Comparison of ENCODE assay signal across 19 cellular contexts in genomic region chr13:21872795-21873194, GRCh38.
DNase-seq lines count a peak whose midpoint lies in the region; ATAC-seq, FAIRE-seq and TF ChIP-seq lines count a peak whose summit lies in the region.
"Had no signal": no experiment of that assay in that cellular context is flagged by ENCODE, and none has a peak within 500 bp of the region (broad histone marks: within the 10 kb centered on the region; RNA-seq: fewer than 3 reads in every experiment).

No MANE protein-coding gene starts in this region.

- peak overlapping the region; percentile 31; the same call in 1 of the 2 replicates for H3K18ac ChIP-seq in IMR-90 (ENCODE audit: low read depth, low read length)

- H3K27ac ChIP-seq in IMR-90 (ENCODE audit: insufficient read depth, low read length) (peak overlapping the region; percentile 17; the same call in 1 of the 2 replicates), foreskin keratinocyte (no peak overlapping the region), testis (peak overlapping the region; percentile 29 to 73), adrenal gland (no peak overlapping the region)
- H3K27ac ChIP-seq: Peyer's patch had no signal

- POLR2A ChIA-PET in IMR-90 (lab: Charles Lee; ENCODE audit: unreplicated experiment): no interaction called here

- no peak overlapping the region for H2BK15ac ChIP-seq in IMR-90 (ENCODE audit: low read depth, low read length)

- H3K27me3 ChIP-seq in IMR-90 (ENCODE audit: control insufficient read depth, insufficient read depth, low read length) (no peaks in the 10 kb centered on the region), bronchial epithelial cell (ENCODE audit: control insufficient read depth, insufficient read depth, low read length) (no peaks in the 10 kb centered on the region), foreskin keratinocyte (no peaks in the 10 kb centered on the region), testis (no peaks in the 10 kb centered on the region), adrenal gland (no peaks in the 10 kb centered on the region)
- H3K27me3 ChIP-seq: Peyer's patch had no signal

- no TSS peak for BruUV-seq in IMR-90 (replicated peaks; lab: Mats Ljungman, UMichigan)

- no peak overlapping the region for H2AK9ac ChIP-seq in IMR-90 (replicated peaks; ENCODE audit: low read depth, low read length, poor library complexity)

- H3K4me1 ChIP-seq in IMR-90 (ENCODE audit: control insufficient read depth, insufficient read depth, low read length) (peaks cover 8% of the 10 kb centered on the region), foreskin keratinocyte (no peaks in the 10 kb centered on the region), testis (peaks cover 14% of the 10 kb centered on the region), adrenal gland (replicated peaks in 1 of 2) (no peaks in the 10 kb centered on the region)
- H3K4me1 ChIP-seq: Peyer's patch had no signal

- no peak overlapping the region for H2BK5ac ChIP-seq in IMR-90 (ENCODE audit: low read depth, low read length, poor library complexity, severe bottlenecking)

- no peak overlapping the region; the same call in 1 of the 2 replicates for H3K4ac ChIP-seq in IMR-90 (ENCODE audit: low read depth, low read length)

- no peak overlapping the region for H3K56ac ChIP-seq in IMR-90 (ENCODE audit: extremely low read depth, insufficient read depth, low read length)

- no peak for TF ChIP-seq CTCF in IMR-90 (conservative IDR thresholded peaks at IDR 0.05; ENCODE audit: low read depth, low read length)
- no peak for TF ChIP-seq CTCF in bronchial epithelial cell (IDR thresholded peaks at IDR 0.05; ENCODE audit: insufficient read depth, low read length, severe bottlenecking)
- TF ChIP-seq CTCF in foreskin keratinocyte (conservative IDR thresholded peaks at IDR 0.05): no peak
- no peak for TF ChIP-seq CTCF in testis (IDR thresholded peaks at IDR 0.05)
- no peak for TF ChIP-seq CTCF in adrenal gland (IDR thresholded peaks at IDR 0.05)

- intact Hi-C loops in IMR-90 (cut with micrococcal nuclease): no loop called here
- intact Hi-C loops in testis (cut with DNase I; ENCODE audit: low total_unique reads): no loop called here
- intact Hi-C loops in adrenal gland (cut with DNase I): no loop called here

- no peaks in the 10 kb centered on the region for H4K20me1 ChIP-seq in IMR-90 (ENCODE audit: insufficient read depth, low read length)

- FAIRE-seq in bronchial epithelial cell (lab: Jason Lieb, UNC): no peak
- FAIRE-seq: G401.6 had no signal

- H3K23ac ChIP-seq in IMR-90 (ENCODE audit: low read depth, low read length): no peak overlapping the region

- H3K9me3 ChIP-seq in IMR-90 (ENCODE audit: control insufficient read depth, insufficient read depth, low read length) (no peaks in the 10 kb centered on the region), testis (no peaks in the 10 kb centered on the region), adrenal gland (replicated peaks in 1 of 3) (no peaks in the 10 kb centered on the region)
- H3K9me3 ChIP-seq: Peyer's patch had no signal

- no CpG with 5 or more reads among the region's 5 CpGs for WGBS in IMR-90 (ENCODE audit: extremely low coverage in 2 of 2, insufficient read length in 1 of 2), 2 experiments
- WGBS in testis, 2 donors: 46 to 52% methylated on average over 5 of the region's 5 CpGs
- WGBS in adrenal gland, 4 donors: 66 to 79% (median 76%) methylated on average over 4 to 5 of the region's 5 CpGs

- CTCF ChIA-PET in IMR-90 (lab: Yijun Ruan, JAX): no interaction called here

- H3K4me3 ChIP-seq in IMR-90 (ENCODE audit: insufficient read depth, low read depth, low read length) (no peak overlapping the region), bronchial epithelial cell (ENCODE audit: low read depth, low read length) (no peak overlapping the region), testis (no peak overlapping the region), adrenal gland (no peak overlapping the region)
- H3K4me3 ChIP-seq: Peyer's patch had no signal

- in situ Hi-C loops in IMR-90 (cut with MboI; ENCODE audit: low sequenced_read_pairs): no loop called here

- peaks cover 3% of the 10 kb centered on the region; the same call in 1 of the 2 replicates for H3K9me1 ChIP-seq in IMR-90 (ENCODE audit: insufficient read depth, low read length)

- H2AK5ac ChIP-seq in IMR-90 (ENCODE audit: low read depth, low read length): no peak overlapping the region

- no peak overlapping the region for H2BK20ac ChIP-seq in IMR-90 (ENCODE audit: low read depth, low read length)

- no peak overlapping the region for H2AFZ ChIP-seq in IMR-90 (replicated peaks; ENCODE audit: low read length, poor library complexity)

- no peak overlapping the region for H4K91ac ChIP-seq in IMR-90 (ENCODE audit: insufficient read depth, low read depth, low read length)

- no peaks in the 10 kb centered on the region for H3K79me1 ChIP-seq in IMR-90 (ENCODE audit: low read depth in 1 of 2, low read length in 2 of 2)

- no peaks in the 10 kb centered on the region for H3K36me3 ChIP-seq in IMR-90 (ENCODE audit: control insufficient read depth, insufficient read depth, low read length)
- no peaks in the 10 kb centered on the region for H3K36me3 ChIP-seq in bronchial epithelial cell (ENCODE audit: control insufficient read depth, insufficient read depth, low read length)
- H3K36me3 ChIP-seq in testis (ENCODE audit: low read depth, missing control alignments): no peaks in the 10 kb centered on the region
- H3K36me3 ChIP-seq in adrenal gland (replicated peaks in 1 of 2): no peaks in the 10 kb centered on the region
- H3K36me3 ChIP-seq: Peyer's patch had no signal

- no peak overlapping the region for H3K9ac ChIP-seq in IMR-90 (ENCODE audit: low read depth, low read length)

- TF ChIP-seq POLR2A in IMR-90 (IDR thresholded peaks at IDR 0.05; ENCODE audit: low read depth, low read length) (no peak), testis (IDR thresholded peaks at IDR 0.05) (no peak), adrenal gland (IDR thresholded peaks at IDR 0.05) (no peak)

- H2BK120ac ChIP-seq in IMR-90 (ENCODE audit: low read depth, low read length): peak overlapping the region; percentile 44; the same call in 1 of the 2 replicates

- peak; percentile 12 for DNase-seq in IMR-90
- DNase-seq in bronchial epithelial cell (ENCODE audit: low read depth): peak; percentile 52
- DNase-seq in foreskin keratinocyte: peak in 1 of 2 donors; percentile 36
- no peak for DNase-seq in testis
- no peak for DNase-seq in adrenal gland
- DNase-seq in NCI-H2107 (lab: John Stamatoyannopoulos, UW): no peak
- DNase-seq: ACHN; DND-41; GOT3; KG1; NCI-H1417 treated with DMSO at 0.1 percent for 48 hours; NCI-H2029; NCI-H2171; NCI-H446 treated with DMSO at 0.1 percent for 48 hours; NK-92 treated with Interleukin-12 subunit alpha and Interleukin-12 subunit beta, amount 100 ng/mL, for 24 hours; Peyer's patch had no signal

- H4K5ac ChIP-seq in IMR-90 (ENCODE audit: low read depth, low read length): no peak overlapping the region

- dilution Hi-C loops in IMR-90 (cut with HindIII; ENCODE audit: low sequenced_read_pairs, unreplicated experiment): no loop called here

- H4K8ac ChIP-seq in IMR-90 (ENCODE audit: low read depth in 2 of 2, low read length in 2 of 2): no peak overlapping the region

- H3K4me2 ChIP-seq in IMR-90 (ENCODE audit: low read depth, low read length): no peak overlapping the region; the same call in 1 of the 2 replicates

- no peak for TF ChIP-seq RAD21 in IMR-90 (IDR thresholded peaks at IDR 0.05; ENCODE audit: low read length)

- ATAC-seq in IMR-90 (ENCODE audit: low read depth) (peak; percentile 54), foreskin keratinocyte (peak; percentile 40), HG02981 (IDR thresholded peaks at IDR 0.05; ENCODE audit: unreplicated experiment) (no peak)
- ATAC-seq: Right ventricle myocardium inferior had no signal

- H3K14ac ChIP-seq in IMR-90 (replicated peaks; ENCODE audit: low read depth, low read length): no peak overlapping the region

TF ChIP-seq in IMR-90, 13 proteins besides CTCF, POLR2A, EP300 and RAD21:
- TF ChIP-seq ELK1 (IDR thresholded peaks at IDR 0.05; ENCODE audit: borderline replicate concordance, low read depth, low read length) (no peak), SMC3 (IDR thresholded peaks at IDR 0.05; ENCODE audit: low read depth, low read length) (no peak), RFX5 (IDR thresholded peaks at IDR 0.05; ENCODE audit: low read depth, low read length) (no peak), RCOR1 (IDR thresholded peaks at IDR 0.05; ENCODE audit: insufficient replicate concordance, low read length) (no peak), USF2 (IDR thresholded peaks at IDR 0.05; ENCODE audit: low read depth, low read length) (no peak), CEBPB (IDR thresholded peaks at IDR 0.05; ENCODE audit: low read depth, low read length) (no peak), FOS (IDR thresholded peaks at IDR 0.05; ENCODE audit: low read depth, low read length) (no peak), CHD1 (IDR thresholded peaks at IDR 0.05; ENCODE audit: low read depth, low read length) (no peak), NFE2L2 (IDR thresholded peaks at IDR 0.05; ENCODE audit: low read depth, low read length) (no peak), MAZ (IDR thresholded peaks at IDR 0.05; ENCODE audit: borderline replicate concordance, low read depth, low read length) (no peak), MXI1 (IDR thresholded peaks at IDR 0.05; ENCODE audit: borderline replicate concordance, low read depth, low read length) (no peak), MAFK (IDR thresholded peaks at IDR 0.05; ENCODE audit: low read depth, low read length) (no peak), BHLHE40 (IDR thresholded peaks at IDR 0.05; ENCODE audit: low read depth, low read length) (no peak)

Comparison
In these comparisons a context has a peak if more than half of its experiments do, and no peak if none do; other contexts are left out.
1. DNase-seq: peak in IMR-90 (single experiment) and bronchial epithelial cell (single experiment); none in testis (single experiment), adrenal gland (0 of 7) and NCI-H2107 (single experiment).
2. H3K27ac ChIP-seq: peak in IMR-90 (single experiment) and testis (2 of 2); none in foreskin keratinocyte (single experiment) and adrenal gland (0 of 5).